Comparison of ENCODE assay signal across 19 cellular contexts in genomic region chr2:207790898-207791297, GRCh38. TPM values are rescaled to one million over a fixed set of nuclear protein-coding genes. Genes with fewer than 3 reads are reported as not detected.
DNase-seq lines count a peak whose midpoint lies in the region; ATAC-seq, FAIRE-seq and TF ChIP-seq lines count a peak whose summit lies in the region.
"Had no signal": no experiment of that assay in that cellular context is flagged by ENCODE, and none has a peak within 500 bp of the region (broad histone marks: within the 10 kb centered on the region; RNA-seq: fewer than 3 reads in every experiment).

No MANE protein-coding gene starts in this region.

- no peak overlapping the region for H3K4ac ChIP-seq in mesenchymal stem cell (ENCODE audit: low read depth in 1 of 2, low read length in 2 of 2)

- ATAC-seq in HepG2 (no peak), right lobe of liver (no peak)
- ATAC-seq in activated T-helper 17 cell treated with anti-CD3 and anti-CD28 coated beads, Interleukin-2, amount 50 U/mL, for 72 hours (replicated peaks), result no peak
- ATAC-seq: Panc1 had no signal

- H3K4me2 ChIP-seq in HepG2 (ENCODE audit: low read depth, low read length) (no peak overlapping the region), mesenchymal stem cell (ENCODE audit: low read length, poor library complexity, severe bottlenecking) (no peak overlapping the region)
- H3K4me2 ChIP-seq: SK-N-SH had no signal

- peaks cover 20% of the 10 kb centered on the region for H3K27me3 Mint-ChIP-seq in activated T-helper 17 cell treated with anti-CD3 and anti-CD28 coated beads, Interleukin-2, amount 50 U/mL, for 72 hours
- peaks cover 3 to 11% of the 10 kb centered on the region in 2 donors for H3K27me3 Mint-ChIP-seq in CD4-positive, alpha-beta memory T cell

- POLR2A ChIA-PET in HepG2 (lab: Yijun Ruan, JAX), result interaction anchor here (0.9 to 8.1 kb wide), 12 partner anchors 9 to 107 kb away, joined by 3 to 138 read pairs (median 22); partner anchors contain the start of gene FZD5
- POLR2A ChIA-PET in CD4-positive, alpha-beta memory T cell (lab: Charles Lee; ENCODE audit: partially characterized antibody), result no interaction called here

- BruUV-seq in HepG2 (replicated peaks; lab: Mats Ljungman, UMichigan), result no TSS peak

- in situ Hi-C loops in HepG2 (cut with HindIII; ENCODE audit: extremely low pct_ligation_motif_present, low pct_unique_long_range_greater_than_20kb), result no loop called here

- no peak overlapping the region for H2AK5ac ChIP-seq in mesenchymal stem cell (ENCODE audit: low read length, severe bottlenecking)

- no peak overlapping the region for H2BK12ac ChIP-seq in mesenchymal stem cell (ENCODE audit: low read length in 2 of 2)

- H3K4me1 Mint-ChIP-seq in activated T-helper 17 cell treated with anti-CD3 and anti-CD28 coated beads, Interleukin-2, amount 50 U/mL, for 72 hours, result no peaks in the 10 kb centered on the region
- H3K4me1 Mint-ChIP-seq in CD4-positive, alpha-beta memory T cell, result no peaks in the 10 kb centered on the region

- H2BK5ac ChIP-seq in mesenchymal stem cell (ENCODE audit: low read depth, low read length, poor library complexity, severe bottlenecking), result no peak overlapping the region

- H3K27me3 ChIP-seq in HepG2 (ENCODE audit: control insufficient read depth in 1 of 2, insufficient read depth in 2 of 2, low read length in 2 of 2) (no peaks in the 10 kb centered on the region), right lobe of liver (no peaks in the 10 kb centered on the region), mesenchymal stem cell (ENCODE audit: control insufficient read depth in 1 of 2, insufficient read depth in 1 of 2, low read length in 2 of 2) (no peaks in the 10 kb centered on the region)
- no peaks in the 10 kb centered on the region for H3K27me3 ChIP-seq in CD4-positive, alpha-beta memory T cell (ENCODE audit: insufficient read depth, low read length)

- CTCF ChIA-PET in HepG2 (lab: Yijun Ruan, JAX; ENCODE audit: low intra/inter-chr PET ratio, low total read pairs), result no interaction called here
- CTCF ChIA-PET in CD4-positive, alpha-beta memory T cell (lab: Charles Lee; ENCODE audit: partially characterized antibody), result no interaction called here

- no peak overlapping the region for H3K4me3 Mint-ChIP-seq in activated T-helper 17 cell treated with anti-CD3 and anti-CD28 coated beads, Interleukin-2, amount 50 U/mL, for 72 hours
- no peak overlapping the region for H3K4me3 Mint-ChIP-seq in CD4-positive, alpha-beta memory T cell
- H3K4me3 Mint-ChIP-seq: CD14-positive monocyte, IgD-negative memory B cell had no signal

- intact Hi-C loops in HepG2 (cut with micrococcal nuclease; ENCODE audit: unreplicated experiment), result no loop called here
- intact Hi-C loops in right lobe of liver (cut with DNase I), result no loop called here
- intact Hi-C loops in CD4-positive, alpha-beta memory T cell (cut with micrococcal nuclease), result no loop called here

- TF ChIP-seq CTCF in HepG2 (CRISPR knock-in tag; IDR thresholded peaks at IDR 0.05), result no peak
- TF ChIP-seq CTCF in right lobe of liver (IDR thresholded peaks at IDR 0.05), result no peak

- WGBS in HepG2 (ENCODE audit: low lambda C conversion rate), result 74% methylated on average over 1 of the region's 1 CpG
- WGBS in right lobe of liver (ENCODE audit: insufficient coverage, low coverage, low lambda C conversion rate, missing lambda C conversion rate), result 86% methylated on average over 1 of the region's 1 CpG
- WGBS in mesenchymal stem cell, result 100% methylated on average over 1 of the region's 1 CpG

- no peaks in the 10 kb centered on the region for H3K36me3 Mint-ChIP-seq in activated T-helper 17 cell treated with anti-CD3 and anti-CD28 coated beads, Interleukin-2, amount 50 U/mL, for 72 hours (ENCODE audit: low read depth)
- H3K36me3 Mint-ChIP-seq in CD4-positive, alpha-beta memory T cell, result no peaks in the 10 kb centered on the region
- H3K36me3 Mint-ChIP-seq: CD14-positive monocyte, IgD-negative memory B cell had no signal

- no peak for TF ChIP-seq EP300 in HepG2 (IDR thresholded peaks at IDR 0.05; ENCODE audit: low read depth in 2 of 2, low read length in 2 of 2)
- no peak for TF ChIP-seq EP300 in HepG2 (CRISPR knock-in tag; IDR thresholded peaks at IDR 0.05; ENCODE audit: borderline replicate concordance)

- FAIRE-seq in HepG2 (lab: Jason Lieb, UNC) (no peak), RCC 7860 (lab: Jason Lieb, UNC) (no peak)
- FAIRE-seq: G401.6 had no signal

- DNase-seq in HepG2 (ENCODE audit: low spot score), result no peak
- no peak for DNase-seq in right lobe of liver
- DNase-seq in mesenchymal stem cell, result no peak
- DNase-seq in activated CD4-positive, alpha-beta T cell treated with anti-CD3 and anti-CD28 coated beads for 4 hours, result no peak
- no peak for DNase-seq in RCC 7860 (ENCODE audit: low spot score)
- no peak for DNase-seq in CD4-positive, alpha-beta memory T cell
- DNase-seq: ACHN, DMS 273 treated with DMSO at 0.1 percent for 48 hours, DND-41, NCI-H1105, NCI-H2081 treated with DMSO at 0.1 percent for 48 hours, SHP77, SK-N-SH had no signal

- H3K18ac ChIP-seq in mesenchymal stem cell (ENCODE audit: low read depth in 1 of 2, low read length in 2 of 2), result no peak overlapping the region

- H3K27ac Mint-ChIP-seq in activated T-helper 17 cell treated with anti-CD3 and anti-CD28 coated beads, Interleukin-2, amount 50 U/mL, for 72 hours, result peak overlapping the region; percentile 16
- H3K27ac Mint-ChIP-seq in CD4-positive, alpha-beta memory T cell, result no peak overlapping the region

- peaks cover 74% of the 10 kb centered on the region for H3K4me1 ChIP-seq in HepG2 (ENCODE audit: insufficient read depth, low read length)
- H3K4me1 ChIP-seq in right lobe of liver, result peaks cover 0 to 18% (median 6%) of the 10 kb centered on the region in 4 donors
- H3K4me1 ChIP-seq in mesenchymal stem cell (ENCODE audit: control insufficient read depth, insufficient read depth, low read depth, low read length), result peaks cover 5% of the 10 kb centered on the region
- no peaks in the 10 kb centered on the region for H3K4me1 ChIP-seq in CD4-positive, alpha-beta memory T cell (ENCODE audit: insufficient read depth, low read length)

- H3K4me3 ChIP-seq in HepG2 (replicated peaks in 1 of 3; ENCODE audit: insufficient read depth in 1 of 3, low read depth in 2 of 3, low read length in 3 of 3) (no peak overlapping the region), right lobe of liver (no peak overlapping the region), mesenchymal stem cell (ENCODE audit: insufficient read depth in 1 of 2, low read depth in 1 of 2, low read length in 2 of 2) (no peak overlapping the region)
- no peak overlapping the region for H3K4me3 ChIP-seq in CD4-positive, alpha-beta memory T cell (ENCODE audit: low read length in 2 of 2)
- H3K4me3 ChIP-seq: HAP-1 had no signal

- H3K14ac ChIP-seq in mesenchymal stem cell (ENCODE audit: low read length in 2 of 2), result no peak overlapping the region

- H4K20me1 ChIP-seq in HepG2 (ENCODE audit: insufficient read depth, low read length), result no peaks in the 10 kb centered on the region

- no peak for TF ChIP-seq POLR2A in HepG2 (IDR thresholded peaks at IDR 0.05; ENCODE audit: insufficient read depth in 1 of 2, low read depth in 2 of 2, low read length in 2 of 2)
- no peak for TF ChIP-seq POLR2A in right lobe of liver (IDR thresholded peaks at IDR 0.05)

- H3K79me1 ChIP-seq in mesenchymal stem cell (replicated peaks; ENCODE audit: low read length, poor library complexity, severe bottlenecking), result no peaks in the 10 kb centered on the region

- TF ChIP-seq RAD21 in HepG2 (CRISPR knock-in tag; IDR thresholded peaks at IDR 0.05), result no peak

- H2AFZ ChIP-seq in HepG2 (ENCODE audit: low read length) (peak overlapping the region; percentile 18), mesenchymal stem cell (ENCODE audit: low read depth, low read length) (no peak overlapping the region)

- H3K9me3 Mint-ChIP-seq in activated T-helper 17 cell treated with anti-CD3 and anti-CD28 coated beads, Interleukin-2, amount 50 U/mL, for 72 hours, result no peaks in the 10 kb centered on the region
- peaks cover 0 to 3% (median 0%) of the 10 kb centered on the region in 8 donors for H3K9me3 Mint-ChIP-seq in CD4-positive, alpha-beta memory T cell
- H3K9me3 Mint-ChIP-seq: CD14-positive monocyte, IgD-negative memory B cell had no signal

- H3K9ac ChIP-seq in HepG2 (ENCODE audit: insufficient read depth, low read depth, low read length) (no peak overlapping the region), mesenchymal stem cell (ENCODE audit: low read length) (no peak overlapping the region)
- H3K9ac ChIP-seq: SK-N-SH had no signal

- peak overlapping the region; percentile 36 for H4K8ac ChIP-seq in mesenchymal stem cell (ENCODE audit: low read length)

- H3K23ac ChIP-seq in mesenchymal stem cell (ENCODE audit: low read length in 2 of 2), result no peak overlapping the region

- no peaks in the 10 kb centered on the region for H3K36me3 ChIP-seq in HepG2 (replicated peaks in 1 of 2; ENCODE audit: control insufficient read depth in 1 of 2, insufficient read depth in 2 of 2, low read length in 2 of 2)
- no peaks in the 10 kb centered on the region for H3K36me3 ChIP-seq in right lobe of liver
- H3K36me3 ChIP-seq in mesenchymal stem cell (ENCODE audit: control insufficient read depth in 1 of 2, insufficient read depth in 2 of 2, low read depth in 1 of 2, low read length in 2 of 2), result no peaks in the 10 kb centered on the region
- H3K36me3 ChIP-seq in CD4-positive, alpha-beta memory T cell (ENCODE audit: insufficient read depth, low read length), result no peaks in the 10 kb centered on the region
- H3K36me3 ChIP-seq: HAP-1 had no signal

- H3K27ac ChIP-seq in HepG2 (ENCODE audit: extremely low read length, insufficient read depth, low read length) (no peak overlapping the region), right lobe of liver (no peak overlapping the region), mesenchymal stem cell (ENCODE audit: low read length, poor library complexity, severe bottlenecking) (no peak overlapping the region)
- H3K27ac ChIP-seq in CD4-positive, alpha-beta memory T cell (ENCODE audit: low read depth, low read length), result no peak overlapping the region

- H3K9me3 ChIP-seq in HepG2 (ENCODE audit: low read length) (no peaks in the 10 kb centered on the region), right lobe of liver (no peaks in the 10 kb centered on the region), mesenchymal stem cell (ENCODE audit: control insufficient read depth, low read length) (no peaks in the 10 kb centered on the region)
- no peaks in the 10 kb centered on the region for H3K9me3 ChIP-seq in CD4-positive, alpha-beta memory T cell (ENCODE audit: control insufficient read depth in 1 of 2, low read length in 2 of 2)
- H3K9me3 ChIP-seq: HAP-1, SK-N-SH had no signal

- H3K79me2 ChIP-seq in HepG2 (ENCODE audit: insufficient read depth, low read length), result no peaks in the 10 kb centered on the region

- no peak overlapping the region for H2BK15ac ChIP-seq in mesenchymal stem cell (ENCODE audit: low read depth, poor library complexity, severe bottlenecking)

- no peak overlapping the region for H4K91ac ChIP-seq in mesenchymal stem cell (ENCODE audit: low read length)

- no peak overlapping the region for H2BK120ac ChIP-seq in mesenchymal stem cell (ENCODE audit: low read depth, low read length)

RNA-seq across cellular contexts. Expression of gene FZD5, which starts 21.2 kb away (rescaled TPM):
- 28.9 and 34.3 TPM in 2 replicates for total RNA-seq in HepG2 (2016; rRNA removed; fragmentation: Illumina TruSeq; extraction: Trizol)
- total RNA-seq in HepG2 (2016; cell fraction: cytosol; rRNA removed; fragmentation: Illumina TruSeq; extraction: Trizol; ENCODE audit: low read depth), result 3.1 and 4.0 TPM in 2 replicates
- 27.1 and 33.9 TPM in 2 replicates for total RNA-seq in HepG2 (2016; cell fraction: insoluble cytoplasmic fraction; rRNA removed; fragmentation: Illumina TruSeq; extraction: Trizol)
- total RNA-seq in HepG2 (2016; cell fraction: membrane; rRNA removed; fragmentation: Illumina TruSeq; extraction: Trizol), result 17.9 and 18.6 TPM in 2 replicates
- total RNA-seq in HepG2 (2016; cell fraction: nucleus; rRNA removed; fragmentation: Illumina TruSeq; extraction: Trizol), result 49.9 and 55.0 TPM in 2 replicates
- polyA plus RNA-seq in HepG2 (2011; rRNA removed), result 25.3 and 29.1 TPM in 2 replicates
- 17.7 and 21.9 TPM in 2 replicates for polyA plus RNA-seq in HepG2 (2011; cell fraction: cytosol; rRNA removed)
- polyA plus RNA-seq in HepG2 (2011; cell fraction: nucleus; rRNA removed), result 46.8 and 48.3 TPM in 2 replicates
- polyA plus RNA-seq in HepG2 (2012), result 41.5 and 51.6 TPM in 2 replicates
- 1.9 and 2.0 TPM in 2 replicates for polyA plus RNA-seq in HepG2 (2016; cell fraction: cytosol; fragmentation: Illumina TruSeq; extraction: Trizol; ENCODE audit: low read depth)
- 21.1 and 22.9 TPM in 2 replicates for polyA plus RNA-seq in HepG2 (2016; cell fraction: insoluble cytoplasmic fraction; fragmentation: Illumina TruSeq; extraction: Trizol; ENCODE audit: low read depth)
- polyA plus RNA-seq in HepG2 (2016; cell fraction: membrane; fragmentation: Illumina TruSeq; extraction: Trizol; ENCODE audit: low read depth), result 6.8 and 7.4 TPM in 2 replicates
- polyA plus RNA-seq in HepG2 (2016; cell fraction: nucleus; fragmentation: Illumina TruSeq; extraction: Trizol; ENCODE audit: insufficient read depth, low read depth), result 38.4 and 40.1 TPM in 2 replicates
- polyA minus RNA-seq in HepG2 (2011; rRNA and poly(A)+ RNA removed; ENCODE audit: low replicate concordance), result 4.3 and 130 TPM in 2 replicates
- polyA minus RNA-seq in HepG2 (2011; cell fraction: cytosol; rRNA and poly(A)+ RNA removed), result 61.0 and 69.9 TPM in 2 replicates
- 116 and 135 TPM in 2 replicates for polyA minus RNA-seq in HepG2 (2011; cell fraction: nucleus; rRNA and poly(A)+ RNA removed)
- 10 to 100 TPM; 18.5 to 37.4 (median 29.3) TPM for total RNA-seq in right lobe of liver
- total RNA-seq in activated T-helper 17 cell treated with anti-CD3 and anti-CD28 coated beads, Interleukin-2, amount 50 U/mL, for 72 hours, result 1 to 10 TPM in 1 of 2 donors, under 1 TPM in 1; 0.54 to 1.2 TPM
- 0.94 TPM for polyA plus RNA-seq in mesenchymal stem cell (2013, experiment 1 of 2)
- polyA plus RNA-seq in mesenchymal stem cell (2013, experiment 2 of 2), result 0.99 TPM
- under 1 TPM; 0.33 to 0.38 TPM for total RNA-seq in CD4-positive, alpha-beta memory T cell
- under 1 TPM in 1 of 2 donors, not detected in 1; 0.04 TPM for polyA plus RNA-seq in CD4-positive, alpha-beta memory T cell
